Comparison of ENCODE assay signal across 21 cellular contexts in the genomic region with DNA sequence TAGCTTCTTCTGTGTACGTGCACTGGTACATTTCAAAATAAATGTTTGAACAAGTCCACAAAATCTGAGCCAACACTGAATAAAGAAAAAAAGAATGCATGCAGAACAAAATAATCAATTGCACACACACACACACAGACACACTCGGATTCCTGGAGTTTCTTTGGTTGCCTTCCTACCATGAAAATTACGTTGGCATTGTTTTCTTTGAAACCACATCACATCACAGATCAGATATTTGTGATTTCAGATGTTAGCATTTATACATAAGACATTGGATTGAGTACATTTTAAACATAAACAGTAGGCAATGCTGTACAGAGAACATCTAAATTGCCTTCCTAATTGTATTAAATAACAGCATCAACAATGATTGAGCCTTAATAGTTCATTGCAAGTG.
"Had no signal": no experiment of that assay in that cellular context is flagged by ENCODE, and none has a peak within 500 bp of the region (broad histone marks: within the 10 kb centered on the region; RNA-seq: fewer than 3 reads in every experiment).

No MANE protein-coding gene starts in this region.

- H3K27ac ChIP-seq: body of pancreas, cardiac muscle cell, left ventricle myocardium inferior, psoas muscle, right atrium auricular region, tibial artery had no signal

- FAIRE-seq: frontal cortex had no signal

- DNase-seq: activated CD8-positive, alpha-beta memory T cell treated with anti-CD3 and anti-CD28 coated beads for 24 hours; activated CD8-positive, alpha-beta memory T cell treated with anti-CD3 and anti-CD28 coated beads, Interleukin-2, amount 50 U/mL, for 48 hours; activated naive CD4-positive, alpha-beta T cell treated with anti-CD3 and anti-CD28 coated beads for 36 hours; activated naive CD8-positive, alpha-beta T cell treated with anti-CD3 and anti-CD28 coated beads, Interleukin-2, amount 10 ng/mL, durations not matched to agents 7 days and 5 days; activated T-cell treated with anti-CD3 and anti-CD28 coated beads, Interleukin-2, amount 50 U/mL, for 4 hours; amniotic stem cell; body of pancreas; cortex of kidney; endodermal cell; hypothalamus; left ventricle myocardium inferior; natural killer cell; psoas muscle; stimulated activated CD4-positive, alpha-beta T cell treated with anti-CD3 and anti-CD28 coated beads, Interleukin-4, amount 100 ng/mL, for 4 hours; substantia nigra; T1000; tibial artery had no signal

- H3K27me3 ChIP-seq: body of pancreas, cardiac muscle cell, right atrium auricular region, tibial artery had no signal

- H3K4me1 ChIP-seq: body of pancreas, left ventricle myocardium inferior, psoas muscle, right atrium auricular region, tibial artery had no signal

- H3K9me3 ChIP-seq: body of pancreas, left ventricle myocardium inferior, psoas muscle, right atrium auricular region, tibial artery had no signal

- H3K4me3 ChIP-seq: body of pancreas, cardiac muscle cell, left ventricle myocardium inferior, psoas muscle, right atrium auricular region, tibial artery had no signal

- ATAC-seq: activated T-cell treated with anti-CD3 and anti-CD28 coated beads, Interleukin-2, amount 50 U/mL, for 4 hours; body of pancreas; psoas muscle; WTC11 had no signal

- H3K36me3 ChIP-seq: cardiac muscle cell, left ventricle myocardium inferior, right atrium auricular region, tibial artery had no signal
